In genomic region chr3:63228677-63229076, GRCh38 we compare ENCODE assay signal across 8 cellular contexts. TPM values are rescaled to one million over a fixed set of nuclear protein-coding genes. Genes with fewer than 3 reads are reported as not detected.
DNase-seq lines count a peak whose midpoint lies in the region; ATAC-seq, FAIRE-seq and TF ChIP-seq lines count a peak whose summit lies in the region.

No MANE protein-coding gene starts in this region.

- no peaks in the 10 kb centered on the region for H3K9me3 Mint-ChIP-seq in neural progenitor cell
- no peaks in the 10 kb centered on the region for H3K9me3 Mint-ChIP-seq in activated T-helper 2 cell treated with anti-CD3 and anti-CD28 coated beads, Interferon-gamma antibody, Interleukin-2, Interleukin-4, amounts not matched to agents 10 μg/mL and 5 μg/mL and 100 μg/mL, durations not matched to agents 14 hours and 24 hours and 36 hours
- no peaks in the 10 kb centered on the region for H3K9me3 Mint-ChIP-seq in activated T-cell treated with anti-CD3 and anti-CD28 coated beads, Interleukin-2, amount 50 U/mL, for 4 hours

- POLR2A ChIA-PET in endothelial cell of umbilical vein (lab: Charles Lee): no interaction called here

- H3K4me3 ChIP-seq in endothelial cell of umbilical vein (replicated peaks in 1 of 3; ENCODE audit: insufficient read depth in 1 of 3, low read depth in 1 of 3, low read length in 3 of 3): no peak overlapping the region
- no peak overlapping the region for H3K4me3 ChIP-seq in neural progenitor cell

- CTCF ChIA-PET in endothelial cell of umbilical vein (lab: Charles Lee): interaction anchor here (2.2 kb wide), 1 partner anchor 563 kb away, joined by 11 read pairs; no protein-coding TSS in a partner anchor

- peak; percentile 16 to 21 for TF ChIP-seq CTCF in endothelial cell of umbilical vein (IDR thresholded peaks at IDR 0.05; ENCODE audit: extremely low read depth in 1 of 2, insufficient read depth in 1 of 2, low read depth in 1 of 2, low read length in 2 of 2)
- TF ChIP-seq CTCF in neural progenitor cell (IDR thresholded peaks at IDR 0.05): peak; percentile 82

- peaks cover 15% of the 10 kb centered on the region for H3K4me1 Mint-ChIP-seq in neural progenitor cell
- H3K4me1 Mint-ChIP-seq in activated T-helper 2 cell treated with anti-CD3 and anti-CD28 coated beads, Interferon-gamma antibody, Interleukin-2, Interleukin-4, amounts not matched to agents 10 μg/mL and 5 μg/mL and 100 μg/mL, durations not matched to agents 14 hours and 24 hours and 36 hours (ENCODE audit: low read depth): no peaks in the 10 kb centered on the region
- H3K4me1 Mint-ChIP-seq in activated T-cell treated with anti-CD3 and anti-CD28 coated beads, Interleukin-2, amount 50 U/mL, for 4 hours (ENCODE audit: low read depth): peaks cover 2% of the 10 kb centered on the region

- H3K36me3 ChIP-seq in endothelial cell of umbilical vein (ENCODE audit: control insufficient read depth in 2 of 2, extremely low read depth in 1 of 2, insufficient read depth in 2 of 2, low read length in 2 of 2): no peaks in the 10 kb centered on the region
- no peaks in the 10 kb centered on the region for H3K36me3 ChIP-seq in neural progenitor cell

- dilution Hi-C loops in endothelial cell of umbilical vein (cut with MboI; ENCODE audit: extremely low pct_ligation_motif_present, low sequenced_read_pairs): no loop called here

- ATAC-seq in HG03439 (IDR thresholded peaks at IDR 0.05; ENCODE audit: unreplicated experiment): peak; percentile 77
- ATAC-seq in activated T-cell treated with anti-CD3 and anti-CD28 coated beads, Interleukin-2, amount 50 U/mL, for 4 hours: no peak

- TF ChIP-seq POLR2A in endothelial cell of umbilical vein (IDR thresholded peaks at IDR 0.05; ENCODE audit: low read depth, low read length): no peak

- no peaks in the 10 kb centered on the region for H3K4me1 ChIP-seq in endothelial cell of umbilical vein (ENCODE audit: control insufficient read depth, extremely low read depth, insufficient read depth, low read length)
- H3K4me1 ChIP-seq in neural progenitor cell: peaks cover 11% of the 10 kb centered on the region

- BruUV-seq in endothelial cell of umbilical vein (replicated peaks; lab: Mats Ljungman, UMichigan): no TSS peak

- H3K9me3 ChIP-seq in endothelial cell of umbilical vein (replicated peaks; ENCODE audit: control insufficient read depth, insufficient read depth, low read length) (no peaks in the 10 kb centered on the region), neural progenitor cell (ENCODE audit: low read depth) (no peaks in the 10 kb centered on the region)

- DNase-seq in COR-L47 (lab: John Stamatoyannopoulos, UW): peak; percentile 25
- peak; percentile 0 for DNase-seq in GM19238 (ENCODE audit: insufficient read length, low spot score)
- DNase-seq in NOMO-1 (lab: John Stamatoyannopoulos, UW; ENCODE audit: unreplicated experiment in 2 of 2): peak; percentile 0 to 24
- DNase-seq in endothelial cell of umbilical vein (ENCODE audit: low read depth, low spot score): peak; percentile 13
- peak; percentile 62 for DNase-seq in neural progenitor cell (ENCODE audit: low spot score)
- DNase-seq in activated T-helper 2 cell treated with anti-CD3 and anti-CD28 coated beads, Interferon-gamma antibody, Interleukin-2, Interleukin-4, amounts not matched to agents 10 μg/mL and 5 μg/mL and 100 μg/mL, durations not matched to agents 14 hours and 24 hours and 36 hours (ENCODE audit: low spot score): no peak
- DNase-seq in activated T-cell treated with anti-CD3 and anti-CD28 coated beads, Interleukin-2, amount 50 U/mL, for 4 hours: no peak

- intact Hi-C loops in endothelial cell of umbilical vein (cut with micrococcal nuclease): loop anchor here (1.0 to 10.0 kb wide), 3 partner anchors 606 to 1026 kb away; no protein-coding TSS in a partner anchor
- intact Hi-C loops in activated T-helper 2 cell treated with anti-CD3 and anti-CD28 coated beads, Interferon-gamma antibody, Interleukin-2, Interleukin-4, amounts not matched to agents 10 μg/mL and 5 μg/mL and 100 μg/mL, durations not matched to agents 14 hours and 24 hours and 36 hours (cut with micrococcal nuclease): loop anchor here (10.0 kb wide), 1 partner anchor 604 kb away; no protein-coding TSS in a partner anchor

- H3K79me2 ChIP-seq in endothelial cell of umbilical vein (ENCODE audit: control insufficient read depth, insufficient read depth, low read length) (no peaks in the 10 kb centered on the region), neural progenitor cell (ENCODE audit: low read depth) (no peaks in the 10 kb centered on the region)

- H3K9me1 ChIP-seq in endothelial cell of umbilical vein (replicated peaks; ENCODE audit: control insufficient read depth, extremely low read depth, insufficient read depth, low read length): no peaks in the 10 kb centered on the region

- H4K20me1 ChIP-seq in endothelial cell of umbilical vein (replicated peaks; ENCODE audit: control insufficient read depth, extremely low read depth, insufficient read depth, low read length): no peaks in the 10 kb centered on the region
- no peaks in the 10 kb centered on the region for H4K20me1 ChIP-seq in neural progenitor cell (ENCODE audit: low read depth)

- no peak overlapping the region for H3K4me2 ChIP-seq in endothelial cell of umbilical vein (ENCODE audit: insufficient read depth, low read length)
- no peak overlapping the region for H3K4me2 ChIP-seq in neural progenitor cell

- H3K27me3 ChIP-seq in endothelial cell of umbilical vein (ENCODE audit: control insufficient read depth in 2 of 2, insufficient read depth in 2 of 2, low read length in 2 of 2) (no peaks in the 10 kb centered on the region), neural progenitor cell (no peaks in the 10 kb centered on the region)

- no peak overlapping the region for H3K27ac Mint-ChIP-seq in neural progenitor cell
- H3K27ac Mint-ChIP-seq in activated T-helper 2 cell treated with anti-CD3 and anti-CD28 coated beads, Interferon-gamma antibody, Interleukin-2, Interleukin-4, amounts not matched to agents 10 μg/mL and 5 μg/mL and 100 μg/mL, durations not matched to agents 14 hours and 24 hours and 36 hours: no peak overlapping the region

- H3F3A ChIP-seq in neural progenitor cell (ENCODE audit: low read depth): peaks cover 8% of the 10 kb centered on the region

- H2AFZ ChIP-seq in endothelial cell of umbilical vein (ENCODE audit: low read depth, low read length): no peak overlapping the region
- peak overlapping the region; percentile 26 for H2AFZ ChIP-seq in neural progenitor cell (replicated peaks)

- H3K27me3 Mint-ChIP-seq in neural progenitor cell (ENCODE audit: insufficient read depth, low read depth): no peaks in the 10 kb centered on the region
- no peaks in the 10 kb centered on the region for H3K27me3 Mint-ChIP-seq in activated T-helper 2 cell treated with anti-CD3 and anti-CD28 coated beads, Interferon-gamma antibody, Interleukin-2, Interleukin-4, amounts not matched to agents 10 μg/mL and 5 μg/mL and 100 μg/mL, durations not matched to agents 14 hours and 24 hours and 36 hours (ENCODE audit: low read depth)
- H3K27me3 Mint-ChIP-seq in activated T-cell treated with anti-CD3 and anti-CD28 coated beads, Interleukin-2, amount 50 U/mL, for 4 hours (ENCODE audit: low read depth): no peaks in the 10 kb centered on the region

- H3K36me3 Mint-ChIP-seq in neural progenitor cell: no peaks in the 10 kb centered on the region
- no peaks in the 10 kb centered on the region for H3K36me3 Mint-ChIP-seq in activated T-helper 2 cell treated with anti-CD3 and anti-CD28 coated beads, Interferon-gamma antibody, Interleukin-2, Interleukin-4, amounts not matched to agents 10 μg/mL and 5 μg/mL and 100 μg/mL, durations not matched to agents 14 hours and 24 hours and 36 hours (ENCODE audit: low read depth)
- no peaks in the 10 kb centered on the region for H3K36me3 Mint-ChIP-seq in activated T-cell treated with anti-CD3 and anti-CD28 coated beads, Interleukin-2, amount 50 U/mL, for 4 hours (ENCODE audit: insufficient read depth)

- FAIRE-seq in endothelial cell of umbilical vein (lab: Jason Lieb, UNC): no peak

- H3K9ac ChIP-seq in endothelial cell of umbilical vein (replicated peaks; ENCODE audit: extremely low read depth, insufficient read depth, low read length): no peak overlapping the region
- H3K9ac ChIP-seq in neural progenitor cell: no peak overlapping the region

- H3K4me3 Mint-ChIP-seq in neural progenitor cell: no peak overlapping the region
- no peak overlapping the region for H3K4me3 Mint-ChIP-seq in activated T-helper 2 cell treated with anti-CD3 and anti-CD28 coated beads, Interferon-gamma antibody, Interleukin-2, Interleukin-4, amounts not matched to agents 10 μg/mL and 5 μg/mL and 100 μg/mL, durations not matched to agents 14 hours and 24 hours and 36 hours (ENCODE audit: low read depth)
- no peak overlapping the region for H3K4me3 Mint-ChIP-seq in activated T-cell treated with anti-CD3 and anti-CD28 coated beads, Interleukin-2, amount 50 U/mL, for 4 hours

- H3K27ac ChIP-seq in endothelial cell of umbilical vein (ENCODE audit: insufficient read depth, low read depth, low read length): no peak overlapping the region
- no peak overlapping the region for H3K27ac ChIP-seq in neural progenitor cell

TF ChIP-seq in endothelial cell of umbilical vein, 7 proteins besides CTCF, POLR2A, EP300 and RAD21 (continues in another document):
- TF ChIP-seq POLR2AphosphoS5 (IDR thresholded peaks at IDR 0.05; ENCODE audit: insufficient read depth, low read depth, low read length) (no peak), JUN (IDR thresholded peaks at IDR 0.05; ENCODE audit: borderline replicate concordance, insufficient read depth, insufficient read length, low read depth) (no peak), EZH2 (IDR thresholded peaks at IDR 0.05; ENCODE audit: borderline replicate concordance, low read depth, low read length, severe bottlenecking) (no peak)
- TF ChIP-seq, protein P1, sequence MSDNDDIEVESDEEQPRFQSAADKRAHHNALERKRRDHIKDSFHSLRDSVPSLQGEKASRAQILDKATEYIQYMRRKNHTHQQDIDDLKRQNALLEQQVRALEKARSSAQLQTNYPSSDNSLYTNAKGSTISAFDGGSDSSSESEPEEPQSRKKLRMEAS (IDR thresholded peaks at IDR 0.05; ENCODE audit: insufficient read depth, insufficient read length): no peak

RNA-seq across cellular contexts. Expression of gene SYNPR, which starts 49.4 kb away (rescaled TPM):
- total RNA-seq in endothelial cell of umbilical vein (not detected in 2 replicates), neural progenitor cell (ENCODE audit: low replicate concordance) (0.30 and 0.59 TPM in 2 replicates)
- polyA plus RNA-seq in endothelial cell of umbilical vein: not detected in 2 replicates
- polyA plus RNA-seq in endothelial cell of umbilical vein (2011; cell fraction: cytosol; rRNA removed): not detected in 2 replicates
- polyA plus RNA-seq in endothelial cell of umbilical vein (2011; cell fraction: nucleus; rRNA removed): not detected in 2 replicates
- polyA plus RNA-seq in endothelial cell of umbilical vein (2012): not detected in 2 replicates
- not detected in 2 replicates for polyA minus RNA-seq in endothelial cell of umbilical vein
- polyA minus RNA-seq in endothelial cell of umbilical vein (2011; cell fraction: cytosol; rRNA and poly(A)+ RNA removed): not detected
- not detected in 2 replicates for polyA minus RNA-seq in endothelial cell of umbilical vein (2011; cell fraction: nucleus; rRNA and poly(A)+ RNA removed)
- not detected in 2 replicates for total RNA-seq in activated T-helper 2 cell treated with anti-CD3 and anti-CD28 coated beads, Interferon-gamma antibody, Interleukin-2, Interleukin-4, amounts not matched to agents 10 μg/mL and 5 μg/mL and 100 μg/mL, durations not matched to agents 14 hours and 24 hours and 36 hours
- total RNA-seq in activated T-cell treated with anti-CD3 and anti-CD28 coated beads, Interleukin-2, amount 50 U/mL, for 4 hours: not detected

Comparison
In these comparisons a context has a peak if more than half of its experiments do, and no peak if none do; other contexts are left out.
1. DNase-seq: peak in COR-L47 (single experiment), GM19238 (single experiment), NOMO-1 (2 of 2), endothelial cell of umbilical vein (single experiment) and neural progenitor cell (single experiment); none in activated T-helper 2 cell treated with anti-CD3 and anti-CD28 coated beads, Interferon-gamma antibody, Interleukin-2, Interleukin-4, amounts not matched to agents 10 μg/mL and 5 μg/mL and 100 μg/mL, durations not matched to agents 14 hours and 24 hours and 36 hours (single experiment) and activated T-cell treated with anti-CD3 and anti-CD28 coated beads, Interleukin-2, amount 50 U/mL, for 4 hours (single experiment).